ENCODE assay signal across 1 cellular context in the genomic region with DNA sequence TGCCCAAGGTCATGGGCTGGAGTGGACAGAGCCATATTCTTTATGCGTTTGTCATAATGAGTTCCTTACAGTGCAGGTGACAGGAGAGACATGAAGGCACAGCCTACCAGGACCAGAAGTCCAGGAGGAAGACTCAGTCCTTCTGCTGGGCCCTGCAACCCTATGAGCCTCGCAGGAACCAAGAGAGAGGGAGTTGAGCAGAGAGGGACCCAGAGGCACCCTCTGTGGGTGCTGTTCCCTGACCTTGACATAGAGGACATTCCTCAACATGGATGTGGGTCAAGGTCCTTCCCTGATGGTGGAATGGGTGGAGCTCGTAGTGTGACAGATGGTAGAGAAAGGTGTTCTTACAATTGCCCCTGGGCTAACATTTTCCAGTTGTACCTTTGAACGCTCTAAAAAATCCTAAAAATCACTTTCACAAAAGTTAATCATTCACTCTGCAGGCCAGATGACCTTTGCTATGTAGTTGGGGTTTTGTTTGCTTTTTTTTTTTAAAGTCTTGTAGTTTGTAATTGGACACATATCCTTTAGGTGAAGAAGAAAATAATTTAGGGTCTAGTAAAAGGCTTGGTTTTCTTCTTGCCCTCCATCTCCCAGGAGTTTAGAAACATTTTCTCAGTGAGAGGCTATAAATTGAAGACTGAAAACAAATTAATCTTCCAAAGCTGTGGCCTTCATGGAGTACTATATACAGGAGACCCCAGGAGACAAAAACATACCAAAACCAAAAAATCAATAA.
TF ChIP-seq lines count a peak whose summit lies in the region.

No MANE protein-coding gene starts in this region.

TF ChIP-seq in HepG2, 621 proteins besides CTCF, POLR2A, EP300 and RAD21 (continued from another document and continues in another):
- TF ChIP-seq, protein P1, sequence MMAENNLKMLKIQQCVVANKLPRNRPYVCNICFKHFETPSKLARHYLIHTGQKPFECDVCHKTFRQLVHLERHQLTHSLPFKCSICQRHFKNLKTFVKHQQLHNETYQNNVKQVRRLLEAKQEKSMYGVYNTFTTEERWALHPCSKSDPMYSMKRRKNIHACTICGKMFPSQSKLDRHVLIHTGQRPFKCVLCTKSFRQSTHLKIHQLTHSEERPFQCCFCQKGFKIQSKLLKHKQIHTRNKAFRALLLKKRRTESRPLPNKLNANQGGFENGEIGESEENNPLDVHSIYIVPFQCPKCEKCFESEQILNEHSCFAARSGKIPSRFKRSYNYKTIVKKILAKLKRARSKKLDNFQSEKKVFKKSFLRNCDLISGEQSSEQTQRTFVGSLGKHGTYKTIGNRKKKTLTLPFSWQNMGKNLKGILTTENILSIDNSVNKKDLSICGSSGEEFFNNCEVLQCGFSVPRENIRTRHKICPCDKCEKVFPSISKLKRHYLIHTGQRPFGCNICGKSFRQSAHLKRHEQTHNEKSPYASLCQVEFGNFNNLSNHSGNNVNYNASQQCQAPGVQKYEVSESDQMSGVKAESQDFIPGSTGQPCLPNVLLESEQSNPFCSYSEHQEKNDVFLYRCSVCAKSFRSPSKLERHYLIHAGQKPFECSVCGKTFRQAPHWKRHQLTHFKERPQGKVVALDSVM (CRISPR knock-in tag; IDR thresholded peaks at IDR 0.05), result peak; percentile 30; the same call in 1 of the 2 replicates
- TF ChIP-seq SRSF9 (IDR thresholded peaks at IDR 0.05; ENCODE audit: borderline replicate concordance, insufficient read depth, low read depth, low read length, poor library complexity, severe bottlenecking), result no peak
- peak; percentile 90 for TF ChIP-seq NCOA2 (CRISPR knock-in tag; IDR thresholded peaks at IDR 0.05)
- TF ChIP-seq PCBP1 (IDR thresholded peaks at IDR 0.05; ENCODE audit: borderline replicate concordance, low read depth, low read length), result no peak
- TF ChIP-seq NR3C1 (CRISPR knock-in tag; IDR thresholded peaks at IDR 0.05), result no peak
- TF ChIP-seq, protein P2, sequence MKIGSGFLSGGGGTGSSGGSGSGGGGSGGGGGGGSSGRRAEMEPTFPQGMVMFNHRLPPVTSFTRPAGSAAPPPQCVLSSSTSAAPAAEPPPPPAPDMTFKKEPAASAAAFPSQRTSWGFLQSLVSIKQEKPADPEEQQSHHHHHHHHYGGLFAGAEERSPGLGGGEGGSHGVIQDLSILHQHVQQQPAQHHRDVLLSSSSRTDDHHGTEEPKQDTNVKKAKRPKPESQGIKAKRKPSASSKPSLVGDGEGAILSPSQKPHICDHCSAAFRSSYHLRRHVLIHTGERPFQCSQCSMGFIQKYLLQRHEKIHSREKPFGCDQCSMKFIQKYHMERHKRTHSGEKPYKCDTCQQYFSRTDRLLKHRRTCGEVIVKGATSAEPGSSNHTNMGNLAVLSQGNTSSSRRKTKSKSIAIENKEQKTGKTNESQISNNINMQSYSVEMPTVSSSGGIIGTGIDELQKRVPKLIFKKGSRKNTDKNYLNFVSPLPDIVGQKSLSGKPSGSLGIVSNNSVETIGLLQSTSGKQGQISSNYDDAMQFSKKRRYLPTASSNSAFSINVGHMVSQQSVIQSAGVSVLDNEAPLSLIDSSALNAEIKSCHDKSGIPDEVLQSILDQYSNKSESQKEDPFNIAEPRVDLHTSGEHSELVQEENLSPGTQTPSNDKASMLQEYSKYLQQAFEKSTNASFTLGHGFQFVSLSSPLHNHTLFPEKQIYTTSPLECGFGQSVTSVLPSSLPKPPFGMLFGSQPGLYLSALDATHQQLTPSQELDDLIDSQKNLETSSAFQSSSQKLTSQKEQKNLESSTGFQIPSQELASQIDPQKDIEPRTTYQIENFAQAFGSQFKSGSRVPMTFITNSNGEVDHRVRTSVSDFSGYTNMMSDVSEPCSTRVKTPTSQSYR (CRISPR knock-in tag; IDR thresholded peaks at IDR 0.05; ENCODE audit: borderline replicate concordance), result no peak; the same call in 1 of the 2 replicates
- 0 out of 2 replicates have a peak, but pooled peaks have one; percentile 75 for TF ChIP-seq DNMT3B (CRISPR knock-in tag; conservative IDR thresholded peaks at IDR 0.05)
- TF ChIP-seq ZBTB7B (CRISPR knock-in tag; IDR thresholded peaks at IDR 0.05), result peak; percentile 59; the same call in 1 of the 2 replicates
- TF ChIP-seq ZFX (CRISPR knock-in tag; IDR thresholded peaks at IDR 0.05; ENCODE audit: low read depth), result peak; percentile 42; the same call in 1 of the 2 replicates
- no peak for TF ChIP-seq ZNF138 (CRISPR knock-in tag; IDR thresholded peaks at IDR 0.05; ENCODE audit: low read depth)
- TF ChIP-seq YY1 (IDR thresholded peaks at IDR 0.05; ENCODE audit: insufficient read depth, insufficient replicate concordance, low read depth, low read length), result peak; percentile 24
- TF ChIP-seq NR2F2 (IDR thresholded peaks at IDR 0.05; ENCODE audit: borderline replicate concordance, low read depth), result peak; percentile 82
- peak; percentile 68 for TF ChIP-seq ASH2L (IDR thresholded peaks at IDR 0.05; ENCODE audit: insufficient read length, low read depth, low read length)
- no peak for TF ChIP-seq XRCC5 (optimal IDR thresholded peaks at IDR 0.05; ENCODE audit: low read length)
- TF ChIP-seq SIN3A (IDR thresholded peaks at IDR 0.05; ENCODE audit: borderline replicate concordance, low read depth, low read length), result no peak
- TF ChIP-seq, protein P3, sequence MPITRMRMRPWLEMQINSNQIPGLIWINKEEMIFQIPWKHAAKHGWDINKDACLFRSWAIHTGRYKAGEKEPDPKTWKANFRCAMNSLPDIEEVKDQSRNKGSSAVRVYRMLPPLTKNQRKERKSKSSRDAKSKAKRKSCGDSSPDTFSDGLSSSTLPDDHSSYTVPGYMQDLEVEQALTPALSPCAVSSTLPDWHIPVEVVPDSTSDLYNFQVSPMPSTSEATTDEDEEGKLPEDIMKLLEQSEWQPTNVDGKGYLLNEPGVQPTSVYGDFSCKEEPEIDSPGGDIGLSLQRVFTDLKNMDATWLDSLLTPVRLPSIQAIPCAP (CRISPR knock-in tag; IDR thresholded peaks at IDR 0.05; ENCODE audit: low read depth), result no peak
- TF ChIP-seq RFX3 (CRISPR knock-in tag; IDR thresholded peaks at IDR 0.05), result no peak
- TF ChIP-seq KIAA2018 (CRISPR knock-in tag; IDR thresholded peaks at IDR 0.05; ENCODE audit: borderline replicate concordance), result no peak
- no peak for TF ChIP-seq SOX13 (IDR thresholded peaks at IDR 0.05)
- TF ChIP-seq SOX13 (CRISPR knock-in tag; conservative IDR thresholded peaks at IDR 0.05 in 1 of 2, IDR thresholded peaks at IDR 0.05 in 1 of 2), result peak in 1 of 2 experiments; percentile 92; a peak in 2 of 4 replicates
- peak; percentile 41; the same call in 1 of the 2 replicates for TF ChIP-seq KDM2A (CRISPR knock-in tag; IDR thresholded peaks at IDR 0.05; ENCODE audit: borderline replicate concordance, low read depth)
- TF ChIP-seq GATAD2A (CRISPR knock-in tag; IDR thresholded peaks at IDR 0.05), result peak; percentile 86
- TF ChIP-seq HNRNPK (IDR thresholded peaks at IDR 0.05; ENCODE audit: low read depth, low read length, poor library complexity, severe bottlenecking), result no peak
- TF ChIP-seq ZNF207 (IDR thresholded peaks at IDR 0.05; ENCODE audit: borderline replicate concordance), result no peak
- TF ChIP-seq ZNF562 (CRISPR knock-in tag; IDR thresholded peaks at IDR 0.05; ENCODE audit: borderline replicate concordance), result no peak
- peak; percentile 70 for TF ChIP-seq HHEX (CRISPR knock-in tag; IDR thresholded peaks at IDR 0.05)
- no peak for TF ChIP-seq ZNF605 (CRISPR knock-in tag; IDR thresholded peaks at IDR 0.05)
- TF ChIP-seq ZNF713 (CRISPR knock-in tag; IDR thresholded peaks at IDR 0.05), result no peak
- TF ChIP-seq, protein P4, sequence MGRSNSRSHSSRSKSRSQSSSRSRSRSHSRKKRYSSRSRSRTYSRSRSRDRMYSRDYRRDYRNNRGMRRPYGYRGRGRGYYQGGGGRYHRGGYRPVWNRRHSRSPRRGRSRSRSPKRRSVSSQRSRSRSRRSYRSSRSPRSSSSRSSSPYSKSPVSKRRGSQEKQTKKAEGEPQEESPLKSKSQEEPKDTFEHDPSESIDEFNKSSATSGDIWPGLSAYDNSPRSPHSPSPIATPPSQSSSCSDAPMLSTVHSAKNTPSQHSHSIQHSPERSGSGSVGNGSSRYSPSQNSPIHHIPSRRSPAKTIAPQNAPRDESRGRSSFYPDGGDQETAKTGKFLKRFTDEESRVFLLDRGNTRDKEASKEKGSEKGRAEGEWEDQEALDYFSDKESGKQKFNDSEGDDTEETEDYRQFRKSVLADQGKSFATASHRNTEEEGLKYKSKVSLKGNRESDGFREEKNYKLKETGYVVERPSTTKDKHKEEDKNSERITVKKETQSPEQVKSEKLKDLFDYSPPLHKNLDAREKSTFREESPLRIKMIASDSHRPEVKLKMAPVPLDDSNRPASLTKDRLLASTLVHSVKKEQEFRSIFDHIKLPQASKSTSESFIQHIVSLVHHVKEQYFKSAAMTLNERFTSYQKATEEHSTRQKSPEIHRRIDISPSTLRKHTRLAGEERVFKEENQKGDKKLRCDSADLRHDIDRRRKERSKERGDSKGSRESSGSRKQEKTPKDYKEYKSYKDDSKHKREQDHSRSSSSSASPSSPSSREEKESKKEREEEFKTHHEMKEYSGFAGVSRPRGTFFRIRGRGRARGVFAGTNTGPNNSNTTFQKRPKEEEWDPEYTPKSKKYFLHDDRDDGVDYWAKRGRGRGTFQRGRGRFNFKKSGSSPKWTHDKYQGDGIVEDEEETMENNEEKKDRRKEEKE (IDR thresholded peaks at IDR 0.05), result no peak
- TF ChIP-seq, protein P5, sequence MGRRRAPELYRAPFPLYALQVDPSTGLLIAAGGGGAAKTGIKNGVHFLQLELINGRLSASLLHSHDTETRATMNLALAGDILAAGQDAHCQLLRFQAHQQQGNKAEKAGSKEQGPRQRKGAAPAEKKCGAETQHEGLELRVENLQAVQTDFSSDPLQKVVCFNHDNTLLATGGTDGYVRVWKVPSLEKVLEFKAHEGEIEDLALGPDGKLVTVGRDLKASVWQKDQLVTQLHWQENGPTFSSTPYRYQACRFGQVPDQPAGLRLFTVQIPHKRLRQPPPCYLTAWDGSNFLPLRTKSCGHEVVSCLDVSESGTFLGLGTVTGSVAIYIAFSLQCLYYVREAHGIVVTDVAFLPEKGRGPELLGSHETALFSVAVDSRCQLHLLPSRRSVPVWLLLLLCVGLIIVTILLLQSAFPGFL (CRISPR knock-in tag; IDR thresholded peaks at IDR 0.05), result no peak
- no peak for TF ChIP-seq ZNF598 (CRISPR knock-in tag; IDR thresholded peaks at IDR 0.05; ENCODE audit: borderline replicate concordance)
- no peak for TF ChIP-seq ZNF431 (CRISPR knock-in tag; IDR thresholded peaks at IDR 0.05; ENCODE audit: borderline replicate concordance, low read depth)
- TF ChIP-seq, protein P6, sequence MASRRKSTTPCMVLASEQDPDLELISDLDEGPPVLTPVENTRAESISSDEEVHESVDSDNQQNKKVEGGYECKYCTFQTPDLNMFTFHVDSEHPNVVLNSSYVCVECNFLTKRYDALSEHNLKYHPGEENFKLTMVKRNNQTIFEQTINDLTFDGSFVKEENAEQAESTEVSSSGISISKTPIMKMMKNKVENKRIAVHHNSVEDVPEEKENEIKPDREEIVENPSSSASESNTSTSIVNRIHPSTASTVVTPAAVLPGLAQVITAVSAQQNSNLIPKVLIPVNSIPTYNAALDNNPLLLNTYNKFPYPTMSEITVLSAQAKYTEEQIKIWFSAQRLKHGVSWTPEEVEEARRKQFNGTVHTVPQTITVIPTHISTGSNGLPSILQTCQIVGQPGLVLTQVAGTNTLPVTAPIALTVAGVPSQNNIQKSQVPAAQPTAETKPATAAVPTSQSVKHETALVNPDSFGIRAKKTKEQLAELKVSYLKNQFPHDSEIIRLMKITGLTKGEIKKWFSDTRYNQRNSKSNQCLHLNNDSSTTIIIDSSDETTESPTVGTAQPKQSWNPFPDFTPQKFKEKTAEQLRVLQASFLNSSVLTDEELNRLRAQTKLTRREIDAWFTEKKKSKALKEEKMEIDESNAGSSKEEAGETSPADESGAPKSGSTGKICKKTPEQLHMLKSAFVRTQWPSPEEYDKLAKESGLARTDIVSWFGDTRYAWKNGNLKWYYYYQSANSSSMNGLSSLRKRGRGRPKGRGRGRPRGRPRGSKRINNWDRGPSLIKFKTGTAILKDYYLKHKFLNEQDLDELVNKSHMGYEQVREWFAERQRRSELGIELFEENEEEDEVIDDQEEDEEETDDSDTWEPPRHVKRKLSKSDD (CRISPR knock-in tag; IDR thresholded peaks at IDR 0.05; ENCODE audit: low read depth), result no peak
- TF ChIP-seq TCF12 (IDR thresholded peaks at IDR 0.05), result no peak
- TF ChIP-seq TCF12 (CRISPR knock-in tag; IDR thresholded peaks at IDR 0.05), result no peak
